8 cellular contexts compared by ENCODE assay signal in the genomic region with DNA sequence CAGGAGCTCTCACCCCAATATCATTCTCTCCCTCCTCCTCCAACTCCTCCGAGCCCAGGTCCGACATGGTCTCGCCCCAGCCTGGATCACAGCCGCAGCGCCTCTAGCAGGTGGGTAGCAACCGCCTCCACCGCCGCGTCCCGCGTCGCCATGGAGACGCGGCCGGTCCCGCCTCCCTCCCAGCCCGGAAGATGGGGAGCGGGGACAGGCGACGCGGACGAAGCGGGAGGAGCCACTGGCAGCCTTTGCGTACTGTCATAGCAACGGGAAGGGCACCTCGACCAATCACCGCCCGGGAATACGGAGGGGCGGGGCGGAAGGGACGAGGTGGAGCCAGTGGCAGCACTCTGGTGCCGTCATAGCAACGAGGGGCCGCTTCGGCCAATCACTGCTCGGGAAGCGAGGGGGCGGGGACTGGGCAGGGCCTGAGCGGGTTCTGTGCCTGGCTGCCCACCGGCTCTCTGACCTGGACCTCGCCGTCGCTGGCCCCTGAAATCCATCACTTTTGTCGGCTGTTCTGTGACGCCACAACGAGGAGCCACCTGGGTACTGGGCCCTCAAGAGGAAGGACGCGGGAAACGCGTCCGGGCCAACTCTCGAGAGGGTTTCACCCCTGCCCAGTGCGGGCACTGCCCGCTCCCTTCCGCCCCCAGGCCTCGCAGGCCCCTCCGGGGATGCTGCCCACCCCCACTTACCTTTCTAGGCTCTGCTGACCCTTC. TPM values are rescaled to one million over a fixed set of nuclear protein-coding genes. Genes with fewer than 3 reads are reported as not detected.
DNase-seq lines count a peak whose midpoint lies in the region; ATAC-seq and TF ChIP-seq lines count a peak whose summit lies in the region.

A gene (minus strand): TSS at position 105 of the 719 bp plus-strand sequence. CDS start 38 bp downstream, at position 67.

- H3K9me3 ChIP-seq in IMR-90 (ENCODE audit: control insufficient read depth, insufficient read depth, low read length) = no peaks in the 10 kb centered on the region
- no peaks in the 10 kb centered on the region for H3K9me3 ChIP-seq in OCI-LY7 (ENCODE audit: low read length)

- POLR2A ChIA-PET in IMR-90 (lab: Charles Lee; ENCODE audit: unreplicated experiment) (no interaction called here), OCI-LY7 (lab: Charles Lee) (interaction anchor here (1.0 kb wide), 1 partner anchor 31 kb away, joined by 3 read pairs; no protein-coding TSS in a partner anchor)

- H2BK15ac ChIP-seq in IMR-90 (ENCODE audit: low read depth, low read length) = no peak within 1 kb of the TSS

- no peak within 1 kb of the TSS for H4K5ac ChIP-seq in IMR-90 (ENCODE audit: low read depth, low read length)

- H3K36me3 ChIP-seq in IMR-90 (ENCODE audit: control insufficient read depth, insufficient read depth, low read length) (no peaks in the 10 kb centered on the region), OCI-LY7 (ENCODE audit: insufficient read depth, low read length) (no peaks in the 10 kb centered on the region)

- no peaks in the 10 kb centered on the region for H3K9me2 ChIP-seq in OCI-LY7 (ENCODE audit: insufficient read depth, low read length)

- dilution Hi-C loops in IMR-90 (cut with HindIII; ENCODE audit: low sequenced_read_pairs, unreplicated experiment) = no loop called here

- H3K14ac ChIP-seq in IMR-90 (replicated peaks; ENCODE audit: low read depth, low read length) = no peak within 1 kb of the TSS

- H4K8ac ChIP-seq in IMR-90 (ENCODE audit: low read depth in 2 of 2, low read length in 2 of 2) = peak within 1 kb of the TSS; percentile 9 to 29; a peak in 2 of 4 replicates

- intact Hi-C loops in IMR-90 (cut with micrococcal nuclease) (no loop called here), OCI-LY7 (cut with micrococcal nuclease; ENCODE audit: unreplicated experiment) (loop anchor here (1.0 to 2.0 kb wide), 2 partner anchors 35 to 39 kb away; no protein-coding TSS in a partner anchor)

- no peaks in the 10 kb centered on the region for H3K79me2 ChIP-seq in OCI-LY7 (ENCODE audit: insufficient read depth, low read depth, low read length)

- H4K20me1 ChIP-seq in IMR-90 (ENCODE audit: insufficient read depth, low read length) (no peaks in the 10 kb centered on the region), OCI-LY7 (ENCODE audit: insufficient read depth, low read length) (no peaks in the 10 kb centered on the region)

- H2AK9ac ChIP-seq in IMR-90 (replicated peaks; ENCODE audit: low read depth, low read length, poor library complexity) = peak within 1 kb of the TSS; percentile 10

- H3K9me1 ChIP-seq in IMR-90 (ENCODE audit: insufficient read depth, low read length) = 0 out of 2 replicates have a peak, but pooled peaks cover 4% of the 10 kb centered on the region

- CTCF ChIA-PET in IMR-90 (lab: Yijun Ruan, JAX) = interaction anchor here (0.5 kb wide), 1 partner anchor 320 kb away, joined by 4 read pairs; no protein-coding TSS in a partner anchor
- CTCF ChIA-PET in OCI-LY7 (lab: Charles Lee; ENCODE audit: unreplicated experiment) = no interaction called here

- H3K4me1 ChIP-seq in IMR-90 (ENCODE audit: control insufficient read depth, insufficient read depth, low read length) (no peaks in the 10 kb centered on the region), OCI-LY7 (ENCODE audit: insufficient read depth, low read length, poor library complexity, severe bottlenecking) (peaks cover 17% of the 10 kb centered on the region)

- BruUV-seq in IMR-90 (replicated peaks; lab: Mats Ljungman, UMichigan) = no TSS peak
- BruUV-seq in OCI-LY7 (replicated peaks; lab: Mats Ljungman, UMichigan) = no TSS peak

- H3K23ac ChIP-seq in IMR-90 (ENCODE audit: low read depth, low read length) = no peak within 1 kb of the TSS

- ATAC-seq in GM21529 (IDR thresholded peaks at IDR 0.05; ENCODE audit: unreplicated experiment) = peak; percentile 98
- ATAC-seq in IMR-90 (ENCODE audit: low read depth) = peak; percentile 100

- no peak within 1 kb of the TSS for H3K27ac ChIP-seq in IMR-90 (ENCODE audit: insufficient read depth, low read length)
- H3K27ac ChIP-seq in OCI-LY7 (ENCODE audit: low read depth, low read length, poor library complexity, severe bottlenecking) = no peak within 1 kb of the TSS

- no peak within 1 kb of the TSS for H3K18ac ChIP-seq in IMR-90 (ENCODE audit: low read depth, low read length)

- no peak within 1 kb of the TSS for H2BK5ac ChIP-seq in IMR-90 (ENCODE audit: low read depth, low read length, poor library complexity, severe bottlenecking)

- H3K27me3 ChIP-seq in IMR-90 (ENCODE audit: control insufficient read depth, insufficient read depth, low read length) = peaks cover 5% of the 10 kb centered on the region; the same call in 1 of the 2 replicates

- H2BK120ac ChIP-seq in IMR-90 (ENCODE audit: low read depth, low read length) = no peak within 1 kb of the TSS

- 0% methylated on average over 13 of the region's 58 CpGs; no CpG with 5 or more reads in 1 of the 2 experiments for WGBS in IMR-90 (ENCODE audit: extremely low coverage in 2 of 2, insufficient read length in 1 of 2), 2 experiments

- in situ Hi-C loops in IMR-90 (cut with MboI; ENCODE audit: low sequenced_read_pairs) = no loop called here

- H2AK5ac ChIP-seq in IMR-90 (ENCODE audit: low read depth, low read length) = no peak within 1 kb of the TSS

- H3K4me3 ChIP-seq in IMR-90 (ENCODE audit: insufficient read depth, low read depth, low read length) (peak within 1 kb of the TSS; percentile 52), OCI-LY7 (ENCODE audit: low read depth, low read length, poor library complexity, severe bottlenecking) (peak within 1 kb of the TSS; percentile 75), epithelial cell of esophagus (ENCODE audit: low read length) (peak within 1 kb of the TSS; percentile 72)

- H3K4ac ChIP-seq in IMR-90 (ENCODE audit: low read depth, low read length) = no peak within 1 kb of the TSS

- TF ChIP-seq RAD21 in IMR-90 (IDR thresholded peaks at IDR 0.05; ENCODE audit: low read length) = no peak

- H4K91ac ChIP-seq in IMR-90 (ENCODE audit: insufficient read depth, low read depth, low read length) = no peak within 1 kb of the TSS; the same call in 1 of the 2 replicates

- peak within 1 kb of the TSS; percentile 71 for H3K4me2 ChIP-seq in IMR-90 (ENCODE audit: low read depth, low read length)
- H3K4me2 ChIP-seq in OCI-LY7 (ENCODE audit: low read length) = peak within 1 kb of the TSS; percentile 96

- peak within 1 kb of the TSS; percentile 6; the same call in 1 of the 2 replicates for H3K9ac ChIP-seq in IMR-90 (ENCODE audit: low read depth, low read length)

- TF ChIP-seq CTCF in IMR-90 (conservative IDR thresholded peaks at IDR 0.05; ENCODE audit: low read depth, low read length) (no peak), OCI-LY7 (conservative IDR thresholded peaks at IDR 0.05; ENCODE audit: low read length) (peak; percentile 21; the same call in 1 of the 2 replicates), epithelial cell of esophagus (IDR thresholded peaks at IDR 0.05; ENCODE audit: insufficient read depth, low read depth, low read length, missing control alignments) (no peak)

- no peak within 1 kb of the TSS for H2BK20ac ChIP-seq in IMR-90 (ENCODE audit: low read depth, low read length)

- no peak for TF ChIP-seq POLR2A in IMR-90 (IDR thresholded peaks at IDR 0.05; ENCODE audit: low read depth, low read length)

- H3K56ac ChIP-seq in IMR-90 (ENCODE audit: extremely low read depth, insufficient read depth, low read length) = 0 out of 2 replicates have a peak within 1 kb of the TSS, but pooled peaks have one; percentile 10

- H3K79me1 ChIP-seq in IMR-90 (ENCODE audit: low read depth in 1 of 2, low read length in 2 of 2) = no peaks in the 10 kb centered on the region

- peak; percentile 94 for DNase-seq in DMS114 treated with DMSO at 0.1 percent for 48 hours (lab: John Stamatoyannopoulos, UW; ENCODE audit: unreplicated experiment)
- DNase-seq in IMR-90 = peak; percentile 95
- DNase-seq in OCI-LY7 (ENCODE audit: low spot score) = peak; percentile 99
- DNase-seq in activated T-cell treated with anti-CD3 and anti-CD28 coated beads for 4 hours = peak; percentile 99
- DNase-seq in epithelial cell of esophagus (ENCODE audit: low read depth) = peak; percentile 99
- DNase-seq in middle frontal gyrus (ENCODE audit: extremely low spot score, low spot score) = peak; percentile 99
- peak; percentile 99 for DNase-seq in stimulated activated CD8-positive, alpha-beta memory T cell treated with anti-CD3 and anti-CD28 coated beads, Interleukin-2, amount 100 ng/mL, for 1 hour (ENCODE audit: low read depth in 2 of 2)

- H2AFZ ChIP-seq in IMR-90 (replicated peaks; ENCODE audit: low read length, poor library complexity) (peak within 1 kb of the TSS; percentile 98), OCI-LY7 (ENCODE audit: low read length) (peak within 1 kb of the TSS; percentile 72)

TF ChIP-seq in IMR-90, 13 proteins besides CTCF, POLR2A, EP300 and RAD21 (continues in another document):
- TF ChIP-seq SMC3 (IDR thresholded peaks at IDR 0.05; ENCODE audit: low read depth, low read length) (no peak), CHD1 (IDR thresholded peaks at IDR 0.05; ENCODE audit: low read depth, low read length) (no peak), RCOR1 (IDR thresholded peaks at IDR 0.05; ENCODE audit: insufficient replicate concordance, low read length) (no peak), MAZ (IDR thresholded peaks at IDR 0.05; ENCODE audit: borderline replicate concordance, low read depth, low read length) (peak; percentile 77; the same call in 1 of the 2 replicates), CEBPB (IDR thresholded peaks at IDR 0.05; ENCODE audit: low read depth, low read length) (no peak), BHLHE40 (IDR thresholded peaks at IDR 0.05; ENCODE audit: low read depth, low read length) (no peak), RFX5 (IDR thresholded peaks at IDR 0.05; ENCODE audit: low read depth, low read length) (peak; percentile 67)
- TF ChIP-seq, protein P1, sequence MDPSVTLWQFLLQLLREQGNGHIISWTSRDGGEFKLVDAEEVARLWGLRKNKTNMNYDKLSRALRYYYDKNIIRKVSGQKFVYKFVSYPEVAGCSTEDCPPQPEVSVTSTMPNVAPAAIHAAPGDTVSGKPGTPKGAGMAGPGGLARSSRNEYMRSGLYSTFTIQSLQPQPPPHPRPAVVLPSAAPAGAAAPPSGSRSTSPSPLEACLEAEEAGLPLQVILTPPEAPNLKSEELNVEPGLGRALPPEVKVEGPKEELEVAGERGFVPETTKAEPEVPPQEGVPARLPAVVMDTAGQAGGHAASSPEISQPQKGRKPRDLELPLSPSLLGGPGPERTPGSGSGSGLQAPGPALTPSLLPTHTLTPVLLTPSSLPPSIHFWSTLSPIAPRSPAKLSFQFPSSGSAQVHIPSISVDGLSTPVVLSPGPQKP (IDR thresholded peaks at IDR 0.05; ENCODE audit: borderline replicate concordance, low read depth, low read length) = no peak

RNA-seq across cellular contexts. Expression of the gene that starts here (rescaled TPM):
- total RNA-seq in IMR-90 (2012; rRNA removed) (not detected in 2 replicates), OCI-LY7 (2022) (2.5 and 3.5 TPM in 2 replicates)
- polyA plus RNA-seq in IMR-90 (2012; rRNA removed) = not detected in 2 replicates
- not detected in 2 replicates for polyA plus RNA-seq in IMR-90 (2012; cell fraction: cytosol; rRNA removed)
- polyA plus RNA-seq in IMR-90 (2012; cell fraction: nucleus; rRNA removed; ENCODE audit: low replicate concordance) = 0.03 TPM in 1 of 2 replicates, not detected in the other
- total RNA-seq in OCI-LY7 (2014; rRNA removed; shearing (Covaris generic)) = 1.9 and 3.9 TPM in 2 replicates

Comparison
In these comparisons a context has a peak if more than half of its experiments do, and no peak if none do; other contexts are left out.
1. Peak in DNase-seq, ATAC-seq, H3K4me3 ChIP-seq, H3K9ac ChIP-seq and H3K4me2 ChIP-seq in IMR-90; RNA of the gene not detected or under 1 TPM.